8 cellular contexts compared by ENCODE assay signal in the genomic region with DNA sequence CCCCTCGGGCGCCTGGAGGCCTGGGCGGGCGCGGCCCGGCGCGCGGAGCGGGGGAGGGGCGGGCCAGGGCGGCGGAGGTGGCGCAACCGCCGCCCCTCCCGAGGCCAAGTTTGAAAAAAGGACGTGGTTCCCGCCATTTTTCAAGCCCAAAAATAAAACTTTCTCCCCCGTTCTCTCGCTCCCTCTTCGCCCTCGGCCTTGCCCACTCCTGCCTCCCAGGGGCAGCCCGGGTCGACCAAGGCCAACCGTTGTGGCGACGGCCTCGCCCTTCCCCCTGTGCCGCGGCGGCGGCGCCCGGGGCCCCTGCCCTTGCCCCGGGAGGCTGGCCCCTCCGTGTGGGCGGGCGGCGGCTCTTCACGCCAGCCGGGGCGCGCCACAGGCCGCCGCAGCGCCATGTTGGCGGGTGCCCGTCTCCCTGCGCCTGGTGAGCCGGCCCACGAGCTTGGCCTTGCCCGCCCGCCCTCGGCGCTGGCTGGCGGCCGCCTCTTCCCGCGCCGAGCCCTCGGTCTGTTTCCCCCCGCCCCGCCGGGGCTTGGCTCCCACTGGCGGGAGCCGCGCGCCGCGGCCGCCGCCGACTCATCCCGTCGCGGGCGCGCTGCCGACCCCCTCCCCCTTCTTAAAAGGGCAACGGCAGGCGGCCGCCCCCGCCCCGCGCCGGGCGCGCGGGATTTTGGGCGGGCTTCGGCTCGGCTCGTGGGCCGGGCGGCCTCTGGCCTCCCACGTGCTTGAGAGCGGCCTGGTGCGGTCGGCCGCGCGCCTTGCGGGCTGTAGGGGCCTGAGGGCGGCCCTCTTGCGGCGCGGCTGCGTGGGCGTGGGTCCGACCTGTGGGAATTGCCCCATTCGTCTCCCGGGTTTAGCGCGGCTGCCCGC. TPM values are rescaled to one million over a fixed set of nuclear protein-coding genes. Genes with fewer than 3 reads are reported as not detected.
DNase-seq lines count a peak whose midpoint lies in the region; ATAC-seq lines count a peak whose summit lies in the region.

No MANE protein-coding gene starts in this region.

- DNase-seq in A172 (ENCODE audit: low spot score), result peak; percentile 52
- peak; percentile 25 for DNase-seq in NCI-H748 treated with DMSO at 0.1 percent for 48 hours (lab: John Stamatoyannopoulos, UW)
- peak; percentile 67 to 70 for DNase-seq in activated CD8-positive, alpha-beta memory T cell treated with anti-CD3 and anti-CD28 coated beads for 4 hours (ENCODE audit: low read depth in 2 of 2)
- peak; percentile 60 for DNase-seq in effector CD8-positive, alpha-beta T cell (lab: John Stamatoyannopoulos, UW)
- peak; percentile 75 for DNase-seq in medulla oblongata (ENCODE audit: extremely low spot score)
- peak; percentile 74 to 78 (median 78) for DNase-seq in stimulated activated CD4-positive, alpha-beta T cell treated with anti-CD3 and anti-CD28 coated beads, TNF-alpha, amount 100 ng/mL, for 4 hours (ENCODE audit: low read depth in 3 of 3)

- ATAC-seq in GM18502 (IDR thresholded peaks at IDR 0.05; ENCODE audit: poor library complexity, unreplicated experiment) (peak; percentile 32), HG03066 (IDR thresholded peaks at IDR 0.05; ENCODE audit: low read depth, unreplicated experiment) (peak; percentile 18)

RNA-seq across cellular contexts. Expression of gene ANP32B, which starts 1.3 kb away (rescaled TPM):
- total RNA-seq in A172 (2014; rRNA removed; shearing (Covaris generic)), result 17.3 and 21.2 TPM in 2 replicates

RNA-seq across cellular contexts. Expression of gene HEMGN, which starts 46.5 kb away (rescaled TPM):
- total RNA-seq in A172 (2014; rRNA removed; shearing (Covaris generic)), result 0.14 TPM in 1 of 2 replicates, not detected in the other

Comparison
In these comparisons a context has a peak if more than half of its experiments do, and no peak if none do; other contexts are left out.
1. Peak in every context shown above with its lines: DNase-seq and ATAC-seq.
2. DNase-seq: peak in every context shown above with its lines; median percentile 78 in stimulated activated CD4-positive, alpha-beta T cell treated with anti-CD3 and anti-CD28 coated beads, TNF-alpha, amount 100 ng/mL, for 4 hours; 75 in medulla oblongata; 68 in activated CD8-positive, alpha-beta memory T cell treated with anti-CD3 and anti-CD28 coated beads for 4 hours; 60 in effector CD8-positive, alpha-beta T cell; 52 in A172; 25 in NCI-H748 treated with DMSO at 0.1 percent for 48 hours.